29 cellular contexts compared by ENCODE assay signal in the genomic region with DNA sequence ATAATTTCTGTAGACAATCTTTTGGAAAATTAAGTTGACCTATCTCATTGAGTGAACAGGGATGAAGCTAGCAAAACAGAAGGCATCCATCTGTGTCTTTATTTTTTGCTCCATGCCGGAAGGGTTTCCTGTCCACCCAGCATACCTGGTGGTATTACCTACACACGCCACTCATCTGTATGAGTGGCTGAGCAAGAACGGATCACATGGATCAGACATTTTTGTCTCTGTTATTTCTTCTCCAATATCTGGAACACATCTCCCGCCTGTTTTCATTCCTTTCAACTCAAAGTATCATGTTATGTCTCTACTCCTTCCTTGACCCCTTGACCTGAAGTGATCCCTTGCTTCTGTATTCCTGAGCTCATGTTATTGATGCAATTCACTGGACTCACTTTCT.
"Had no signal": no experiment of that assay in that cellular context is flagged by ENCODE, and none has a peak within 500 bp of the region (broad histone marks: within the 10 kb centered on the region; RNA-seq: fewer than 3 reads in every experiment).

No MANE protein-coding gene starts in this region.

- H3K9me3 ChIP-seq: colonic mucosa, esophagus muscularis mucosa, esophagus squamous epithelium, gastrocnemius medialis, gastroesophageal sphincter, heart left ventricle, heart right ventricle had no signal

- H3K27me3 Mint-ChIP-seq: dendritic cell treated with granulocyte-macrophage colony-stimulating factor and Interleukin-4, amounts not matched to agents 40 ng/mL and 50 ng/mL, for 4 days; effector memory CD8-positive, alpha-beta T cell had no signal

- H3K27me3 ChIP-seq: colonic mucosa, dorsolateral prefrontal cortex, esophagus muscularis mucosa, esophagus squamous epithelium, foreskin keratinocyte, gastrocnemius medialis, gastroesophageal sphincter, heart left ventricle, heart right ventricle had no signal

- H3K27ac ChIP-seq: colonic mucosa, coronary artery, dorsolateral prefrontal cortex, epithelial cell of prostate, esophagus muscularis mucosa, esophagus squamous epithelium, foreskin keratinocyte, gastrocnemius medialis, gastroesophageal sphincter, heart left ventricle, heart right ventricle had no signal

- H3K4me3 ChIP-seq: colonic mucosa, coronary artery, dorsolateral prefrontal cortex, esophagus muscularis mucosa, esophagus squamous epithelium, gastrocnemius medialis, gastroesophageal sphincter, heart left ventricle, heart right ventricle had no signal

- FAIRE-seq: colon, endometrium, endothelial cell of umbilical vein, frontal cortex had no signal

- DNase-seq: colonic mucosa; cortex of kidney; dermis blood vessel endothelial cell; dorsolateral prefrontal cortex; effector CD4-positive, alpha-beta T cell; effector CD8-positive, alpha-beta T cell; effector memory CD4-positive, alpha-beta T cell; effector memory CD8-positive, alpha-beta T cell; endodermal cell; erythroblast; esophagus squamous epithelium; foreskin fibroblast; foreskin melanocyte; gastrocnemius medialis; glutamatergic neuron; head of caudate nucleus; heart left ventricle; heart right ventricle had no signal

- H3K4me1 ChIP-seq: colonic mucosa, esophagus squamous epithelium, foreskin keratinocyte had no signal

- H3K9me3 Mint-ChIP-seq: dendritic cell treated with granulocyte-macrophage colony-stimulating factor and Interleukin-4, amounts not matched to agents 40 ng/mL and 50 ng/mL, for 4 days; effector memory CD8-positive, alpha-beta T cell had no signal

- H3K36me3 ChIP-seq: colonic mucosa, esophagus muscularis mucosa, esophagus squamous epithelium, gastrocnemius medialis, gastroesophageal sphincter, heart left ventricle, heart right ventricle had no signal

- ATAC-seq: effector memory CD8-positive, alpha-beta T cell; esophagus mucosa; foreskin keratinocyte; gastrocnemius medialis; gastroesophageal sphincter; heart left ventricle; heart right ventricle had no signal

- H3K27ac Mint-ChIP-seq: dendritic cell treated with granulocyte-macrophage colony-stimulating factor and Interleukin-4, amounts not matched to agents 40 ng/mL and 50 ng/mL, for 4 days; effector memory CD8-positive, alpha-beta T cell; endodermal cell had no signal

- H3K4me3 Mint-ChIP-seq: dendritic cell treated with granulocyte-macrophage colony-stimulating factor and Interleukin-4, amounts not matched to agents 40 ng/mL and 50 ng/mL, for 4 days; effector memory CD8-positive, alpha-beta T cell; endodermal cell had no signal
